In genomic region chr5:67195406-67196275, GRCh38 we compare ENCODE assay signal across 14 cellular contexts. TPM values are rescaled to one million over a fixed set of nuclear protein-coding genes. Genes with fewer than 3 reads are reported as not detected.
DNase-seq lines count a peak whose midpoint lies in the region; ATAC-seq, FAIRE-seq and TF ChIP-seq lines count a peak whose summit lies in the region.
"Had no signal": no experiment of that assay in that cellular context is flagged by ENCODE, and none has a peak within 500 bp of the region (broad histone marks: within the 10 kb centered on the region; RNA-seq: fewer than 3 reads in every experiment).

No MANE protein-coding gene starts in this region.

- H3K9me3 ChIP-seq in DOHH2 (ENCODE audit: control insufficient read depth, insufficient read depth, low read length), result no peaks in the 10 kb centered on the region
- H3K9me3 ChIP-seq in lower lobe of right lung, result no peaks in the 10 kb centered on the region
- H3K9me3 ChIP-seq in heart right ventricle, result no peaks in the 10 kb centered on the region
- H3K9me3 ChIP-seq: thoracic aorta had no signal

- CTCF ChIA-PET in GM10248 (lab: Yijun Ruan, JAX), result interaction anchor here (1.1 to 17.8 kb wide), 5 partner anchors 10 to 29 kb away, joined by 5 to 311 read pairs (median 7); no protein-coding TSS in a partner anchor

- POLR2A ChIA-PET in GM10248 (lab: Yijun Ruan, JAX), result no interaction called here

- H4K20me1 ChIP-seq in DOHH2 (ENCODE audit: control insufficient read depth, insufficient read depth, low read depth, low read length), result no peaks in the 10 kb centered on the region

- no peak for ATAC-seq in lower lobe of right lung
- no peak for ATAC-seq in HG02885 (IDR thresholded peaks at IDR 0.05; ENCODE audit: poor library complexity, unreplicated experiment)
- no peak for ATAC-seq in heart right ventricle
- ATAC-seq: GM23338 had no signal

- H3K4me3 ChIP-seq in DOHH2 (ENCODE audit: low read length) (peak overlapping the region; percentile 93), lower lobe of right lung (peak overlapping the region; percentile 25), heart right ventricle (peak overlapping the region in 2 of 10 donors; percentile 8 to 35)
- H3K4me3 ChIP-seq: GM23338, thoracic aorta had no signal

- H3K79me2 ChIP-seq in DOHH2 (ENCODE audit: control insufficient read depth, low read length), result peaks cover 73% of the 10 kb centered on the region

- H3K36me3 ChIP-seq in DOHH2 (ENCODE audit: control insufficient read depth, low read length) (peaks cover 52% of the 10 kb centered on the region), lower lobe of right lung (no peaks in the 10 kb centered on the region), heart right ventricle (no peaks in the 10 kb centered on the region)
- H3K36me3 ChIP-seq: thoracic aorta had no signal

- intact Hi-C loops in lower lobe of right lung (cut with DNase I) (no loop called here), heart right ventricle (cut with DNase I) (no loop called here)

- WGBS in heart right ventricle, 2 donors, result 91 to 94% methylated on average over 7 of the region's 7 CpGs

- TF ChIP-seq CTCF in DOHH2 (IDR thresholded peaks at IDR 0.05; ENCODE audit: low read depth, low read length, poor library complexity, severe bottlenecking), result no peak
- no peak for TF ChIP-seq CTCF in lower lobe of right lung (IDR thresholded peaks at IDR 0.05)
- TF ChIP-seq CTCF in GM10248 (IDR thresholded peaks at IDR 0.05; ENCODE audit: control extremely low read depth, extremely low read depth, low read depth, missing control alignments), result no peak
- no peak for TF ChIP-seq CTCF in heart right ventricle (IDR thresholded peaks at IDR 0.05)

- no peaks in the 10 kb centered on the region for H3K9me2 ChIP-seq in DOHH2 (replicated peaks; ENCODE audit: control insufficient read depth, low read length)

- H3K27ac ChIP-seq in DOHH2 (ENCODE audit: low read depth, low read length) (peak overlapping the region; percentile 92), lower lobe of right lung (no peak overlapping the region), heart right ventricle (peak overlapping the region in 2 of 10 donors; percentile 15 to 78)
- H3K27ac ChIP-seq: thoracic aorta had no signal

- DNase-seq in GM19239 (ENCODE audit: insufficient read length, low spot score) (no peak), NOMO-1 treated with DMSO at 0.1 percent for 48 hours (lab: John Stamatoyannopoulos, UW; ENCODE audit: unreplicated experiment) (peak; percentile 47), lower lobe of right lung (no peak), GM10248 (ENCODE audit: extremely low spot score) (no peak), putamen (ENCODE audit: low spot score) (no peak), heart right ventricle (no peak)
- DNase-seq: foreskin melanocyte, KG1 had no signal

- no peaks in the 10 kb centered on the region for H3K27me3 ChIP-seq in DOHH2 (ENCODE audit: control insufficient read depth, low read length)
- no peaks in the 10 kb centered on the region for H3K27me3 ChIP-seq in lower lobe of right lung (ENCODE audit: low read depth)
- H3K27me3 ChIP-seq in heart right ventricle, result no peaks in the 10 kb centered on the region

- H3K4me1 ChIP-seq in DOHH2 (ENCODE audit: control insufficient read depth, low read length) (peaks cover 97% of the 10 kb centered on the region), lower lobe of right lung (peaks cover 27% of the 10 kb centered on the region), heart right ventricle (peaks cover 0 to 70% (median 8%) of the 10 kb centered on the region in 9 donors)

- peaks cover 32% of the 10 kb centered on the region for H3F3A ChIP-seq in DOHH2 (ENCODE audit: control insufficient read depth, insufficient read depth)

- H3K4me2 ChIP-seq in DOHH2 (ENCODE audit: low read length), result peak overlapping the region; percentile 85
- H3K4me2 ChIP-seq: GM23338 had no signal

- peak; percentile 91 for FAIRE-seq in GM19239 (lab: Jason Lieb, UNC)
- FAIRE-seq: colon had no signal

RNA-seq across cellular contexts. Expression of gene CD180, which starts 1.0 kb away (rescaled TPM):
- total RNA-seq in lower lobe of right lung (4.9 TPM), heart right ventricle (1 to 10 TPM in 2 of 10 donors, under 1 TPM in 7, not detected in 1; 0.12 to 3.3 (median 0.17) TPM)
- under 1 TPM; 0.14 to 0.15 TPM for polyA plus RNA-seq in heart right ventricle
- total RNA-seq: GM23338, osteoblast had no signal
- polyA plus RNA-seq: GM23338 had no signal
